In the genomic region with DNA sequence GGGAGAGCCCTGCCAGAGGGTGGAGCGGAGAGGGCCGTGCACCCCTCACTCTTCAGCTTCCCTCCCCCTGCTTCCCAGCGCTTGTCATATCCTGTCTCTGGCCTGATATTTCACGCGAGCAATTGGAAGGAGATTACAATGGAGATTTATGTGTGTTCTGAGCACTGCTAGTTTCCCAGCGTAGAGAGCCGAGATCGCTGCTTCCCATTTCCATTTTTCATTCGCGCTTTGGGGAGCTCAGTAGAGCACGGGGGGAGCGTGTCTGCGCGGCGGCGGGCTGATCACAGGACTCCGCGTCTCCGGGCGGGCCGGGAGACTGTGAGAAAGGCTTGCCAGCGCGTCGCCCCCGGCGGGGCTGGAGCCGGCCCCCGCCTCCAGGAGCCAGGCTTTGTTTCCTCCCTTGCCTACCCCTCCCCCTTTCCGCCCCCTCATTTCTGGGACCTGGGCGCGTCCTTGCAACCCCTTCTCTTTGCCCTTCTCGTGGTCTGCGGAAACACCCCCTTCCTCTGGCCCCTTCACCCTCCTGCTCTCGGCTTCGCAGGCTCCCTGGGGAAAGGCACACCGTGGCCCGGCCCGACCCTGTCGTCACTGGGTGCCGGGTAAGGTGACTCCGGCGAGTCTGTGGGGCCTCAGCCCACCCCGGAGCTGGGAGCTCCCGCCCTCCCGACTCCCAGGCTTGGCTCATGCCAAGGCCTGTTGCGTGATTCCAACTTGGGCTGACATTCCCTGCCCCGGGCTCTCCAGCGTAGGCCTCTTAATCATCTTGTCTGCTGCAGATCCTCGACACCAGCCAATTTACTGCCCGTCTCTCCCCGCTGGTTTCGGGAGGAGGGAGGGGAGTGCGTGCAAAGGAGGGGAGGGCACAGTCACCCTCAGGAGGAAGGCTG, we compare ENCODE assay signal across 8 cellular contexts. TPM values are rescaled to one million over a fixed set of nuclear protein-coding genes. Genes with fewer than 3 reads are reported as not detected.
DNase-seq lines count a peak whose midpoint lies in the region; ATAC-seq and TF ChIP-seq lines count a peak whose summit lies in the region.

No MANE protein-coding gene starts in this region.

- no TSS peak for BruUV-seq in mammary epithelial cell (replicated peaks; lab: Mats Ljungman, UMichigan)

- no peaks in the 10 kb centered on the region for H3K79me1 ChIP-seq in mesenchymal stem cell (replicated peaks; ENCODE audit: low read length, poor library complexity, severe bottlenecking)

- H3K27me3 ChIP-seq in heart left ventricle (peaks cover 96 to 100% (median 100%) of the 10 kb centered on the region in 9 donors), mammary epithelial cell (ENCODE audit: insufficient read depth, low read length) (peaks cover 3% of the 10 kb centered on the region), mesenchymal stem cell (ENCODE audit: control insufficient read depth in 1 of 2, insufficient read depth in 1 of 2, low read length in 2 of 2) (peaks cover 75 to 94% of the 10 kb centered on the region in 2 experiments)

- H2AK5ac ChIP-seq in mesenchymal stem cell (ENCODE audit: low read length, severe bottlenecking), result no peak overlapping the region

- intact Hi-C loops in heart left ventricle (cut with DNase I), result no loop called here
- intact Hi-C loops in Right ventricle myocardium superior (cut with DNase I), result no loop called here
- intact Hi-C loops in mammary epithelial cell (cut with micrococcal nuclease), result loop anchor here (1.0 kb wide), 1 partner anchor 12 kb away; the partner anchor contains the start of gene DLX1

- H3K4me2 ChIP-seq in mammary epithelial cell (ENCODE audit: insufficient read depth, low read depth, low read length) (peak overlapping the region; percentile 100), mesenchymal stem cell (ENCODE audit: low read length, poor library complexity, severe bottlenecking) (peak overlapping the region; percentile 93)

- no peak overlapping the region for H3K4ac ChIP-seq in mesenchymal stem cell (ENCODE audit: low read depth in 1 of 2, low read length in 2 of 2)

- H3K27ac ChIP-seq in heart left ventricle, result no peak overlapping the region
- H3K27ac ChIP-seq in mammary epithelial cell (ENCODE audit: insufficient read depth, low read depth, low read length), result peak overlapping the region; percentile 61
- no peak overlapping the region for H3K27ac ChIP-seq in mesenchymal stem cell (ENCODE audit: low read length, poor library complexity, severe bottlenecking)

- H3K4me1 ChIP-seq in heart left ventricle (peaks cover 6 to 76% (median 58%) of the 10 kb centered on the region in 12 donors), mammary epithelial cell (ENCODE audit: insufficient read depth, low read length) (peaks cover 57% of the 10 kb centered on the region), mesenchymal stem cell (ENCODE audit: control insufficient read depth, insufficient read depth, low read depth, low read length) (peaks cover 68% of the 10 kb centered on the region)

- no peaks in the 10 kb centered on the region for H3K79me2 ChIP-seq in mammary epithelial cell (ENCODE audit: insufficient read depth, low read length)

- peak overlapping the region in 1 of 2 experiments; percentile 36 for H3K23ac ChIP-seq in mesenchymal stem cell (ENCODE audit: low read length in 2 of 2)

- peak in 1 of 4 donors; percentile 12 for ATAC-seq in heart left ventricle
- no peak for ATAC-seq in Right ventricle myocardium superior (ENCODE audit: poor library complexity)
- no peak for ATAC-seq in GM21360 (IDR thresholded peaks at IDR 0.05; ENCODE audit: unreplicated experiment)
- ATAC-seq in HG03095 (IDR thresholded peaks at IDR 0.05; ENCODE audit: unreplicated experiment), result no peak

- H3K36me3 ChIP-seq in heart left ventricle, result peaks cover 0 to 3% (median 0%) of the 10 kb centered on the region in 9 donors
- no peaks in the 10 kb centered on the region for H3K36me3 ChIP-seq in mammary epithelial cell (ENCODE audit: insufficient read depth, low read length)
- H3K36me3 ChIP-seq in mesenchymal stem cell (ENCODE audit: control insufficient read depth in 1 of 2, insufficient read depth in 2 of 2, low read depth in 1 of 2, low read length in 2 of 2), result no peaks in the 10 kb centered on the region

- H2AFZ ChIP-seq in mammary epithelial cell (ENCODE audit: low read depth, low read length), result peak overlapping the region; percentile 99
- no peak overlapping the region for H2AFZ ChIP-seq in mesenchymal stem cell (ENCODE audit: low read depth, low read length)

- DNase-seq in heart left ventricle (no peak), Right ventricle myocardium superior (no peak), NCI-H446 treated with DMSO at 0.1 percent for 48 hours (lab: John Stamatoyannopoulos, UW) (peak; percentile 64), mammary epithelial cell (peak; percentile 82), mesenchymal stem cell (peak; percentile 73)
- no peak for DNase-seq in activated effector memory CD4-positive, alpha-beta T cell treated with Interleukin-2 at 50 U/mL for 16 hours

- 4 to 7% (median 6%) methylated on average over 46 to 53 of the region's 53 CpGs for WGBS in heart left ventricle, 4 donors
- WGBS in mammary epithelial cell (ENCODE audit: low coverage, missing lambda C conversion rate), result 13% methylated on average over 23 of the region's 53 CpGs
- 1% methylated on average over 40 of the region's 53 CpGs for WGBS in mesenchymal stem cell

- H2BK120ac ChIP-seq in mesenchymal stem cell (ENCODE audit: low read depth, low read length), result peak overlapping the region; percentile 6

- TF ChIP-seq CTCF in heart left ventricle (IDR thresholded peaks at IDR 0.05), result no peak
- no peak for TF ChIP-seq CTCF in mammary epithelial cell (conservative IDR thresholded peaks at IDR 0.05 in 1 of 2, IDR thresholded peaks at IDR 0.05 in 1 of 2; ENCODE audit: extremely low read depth in 1 of 2, insufficient read depth in 1 of 2, low read depth in 1 of 2, low read length in 2 of 2)

- in situ Hi-C loops in mammary epithelial cell (cut with MboI; ENCODE audit: low sequenced_read_pairs in 2 of 2), result loop anchor here in 1 of 2 donors (5.0 kb wide), 1 partner anchor 95 kb away; no protein-coding TSS in a partner anchor

- no peak overlapping the region for H4K8ac ChIP-seq in mesenchymal stem cell (ENCODE audit: low read length)

- H3K4me3 ChIP-seq in heart left ventricle (peak overlapping the region in 10 of 12 donors; percentile 14 to 58 (median 32)), mammary epithelial cell (replicated peaks in 1 of 3; ENCODE audit: insufficient read depth in 1 of 3, low read depth in 2 of 3, low read length in 3 of 3) (peak overlapping the region in 2 of 3 experiments; percentile 30 to 36), mesenchymal stem cell (ENCODE audit: insufficient read depth in 1 of 2, low read depth in 1 of 2, low read length in 2 of 2) (peak overlapping the region; percentile 34 to 72)

- dilution Hi-C loops in mammary epithelial cell (cut with HindIII; ENCODE audit: low sequenced_read_pairs), result no loop called here

- H2BK5ac ChIP-seq in mesenchymal stem cell (ENCODE audit: low read depth, low read length, poor library complexity, severe bottlenecking), result no peak overlapping the region

- H3K14ac ChIP-seq in mesenchymal stem cell (ENCODE audit: low read length in 2 of 2), result no peak overlapping the region

- no peak for TF ChIP-seq POLR2A in heart left ventricle (IDR thresholded peaks at IDR 0.05)

- H3K9me3 ChIP-seq in heart left ventricle (no peaks in the 10 kb centered on the region), mammary epithelial cell (replicated peaks; ENCODE audit: insufficient read depth, low read length) (no peaks in the 10 kb centered on the region), mesenchymal stem cell (ENCODE audit: control insufficient read depth, low read length) (no peaks in the 10 kb centered on the region)

- no peaks in the 10 kb centered on the region for H4K20me1 ChIP-seq in mammary epithelial cell (ENCODE audit: insufficient read depth, low read length)

- H3K9ac ChIP-seq in mammary epithelial cell (ENCODE audit: insufficient read depth, low read length) (peak overlapping the region; percentile 36), mesenchymal stem cell (ENCODE audit: low read length) (peak overlapping the region; percentile 58)

- no peak overlapping the region for H2BK15ac ChIP-seq in mesenchymal stem cell (ENCODE audit: low read depth, poor library complexity, severe bottlenecking)

- CTCF ChIA-PET in mammary epithelial cell (lab: Charles Lee; ENCODE audit: low non-redundant PET), result interaction anchor here (0.7 kb wide), 1 partner anchor 136 kb away, joined by 3 read pairs; no protein-coding TSS in a partner anchor

- peak overlapping the region; percentile 50 to 71 for H3K18ac ChIP-seq in mesenchymal stem cell (ENCODE audit: low read depth in 1 of 2, low read length in 2 of 2)

- peak overlapping the region in 1 of 2 experiments; percentile 15 for H2BK12ac ChIP-seq in mesenchymal stem cell (ENCODE audit: low read length in 2 of 2)

- no peak overlapping the region for H4K91ac ChIP-seq in mesenchymal stem cell (ENCODE audit: low read length)

RNA-seq across cellular contexts. Expression of gene DLX2, which starts 5.8 kb away (rescaled TPM):
- total RNA-seq in heart left ventricle (not detected), Right ventricle myocardium superior (not detected), mammary epithelial cell (1 to 10 TPM in 1 of 2 donors, under 1 TPM in 1; under 0.01 to 9.9 TPM)
- polyA plus RNA-seq in heart left ventricle (not detected), mammary epithelial cell (0.16 TPM)
- polyA minus RNA-seq in mammary epithelial cell, result 0.31 TPM
- 0.01 TPM for polyA plus RNA-seq in mesenchymal stem cell (2013, experiment 1 of 2)
- 0.01 TPM for polyA plus RNA-seq in mesenchymal stem cell (2013, experiment 2 of 2)

RNA-seq across cellular contexts. Expression of gene DLX1, which starts 11.6 kb away (rescaled TPM):
- under 1 TPM in 1 of 9 donors, not detected in 8; 0.11 TPM for total RNA-seq in heart left ventricle
- under 1 TPM; 0.18 to 0.19 TPM for polyA plus RNA-seq in heart left ventricle
- total RNA-seq in Right ventricle myocardium superior, result not detected
- 1 to 10 TPM in 1 of 2 donors, under 1 TPM in 1; 0.17 to 3.3 TPM for total RNA-seq in mammary epithelial cell
- 0.52 TPM for polyA plus RNA-seq in mammary epithelial cell
- 3.3 TPM for polyA minus RNA-seq in mammary epithelial cell
- 0.04 TPM for polyA plus RNA-seq in mesenchymal stem cell (2013, experiment 1 of 2)
- 0.08 TPM for polyA plus RNA-seq in mesenchymal stem cell (2013, experiment 2 of 2)

Comparison
In these comparisons a context has a peak if more than half of its experiments do, and no peak if none do; other contexts are left out.
1. DNase-seq: peak in NCI-H446 treated with DMSO at 0.1 percent for 48 hours (single experiment), mammary epithelial cell (single experiment) and mesenchymal stem cell (single experiment); none in heart left ventricle (0 of 5), Right ventricle myocardium superior (single experiment) and activated effector memory CD4-positive, alpha-beta T cell treated with Interleukin-2 at 50 U/mL for 16 hours (single experiment).
2. Peak in every context shown above with its lines, with median percentiles within 50 percentile points of each other: H3K4me3 ChIP-seq.